Comparison of ENCODE assay signal across 8 cellular contexts in genomic region chr12:56315256-56315625, GRCh38. TPM values are rescaled to one million over a fixed set of nuclear protein-coding genes. Genes with fewer than 3 reads are reported as not detected.
DNase-seq lines count a peak whose midpoint lies in the region; ATAC-seq and TF ChIP-seq lines count a peak whose summit lies in the region.

No MANE protein-coding gene starts in this region.

- POLR2A ChIA-PET in MCF 10A (lab: Yijun Ruan, JAX): interaction anchor here (0.7 to 8.3 kb wide), 25 partner anchors 8 to 321 kb away, joined by 3 to 79 read pairs (median 6); partner anchors contain the start of genes ANKRD52, COQ10A, ESYT1 and GLS2

- peak in 11 of 14 donors; percentile 11 to 77 (median 63) for DNase-seq in C1 segment of cervical spinal cord (lab: John Stamatoyannopoulos, UW)
- no peak for DNase-seq in Jurkat, Clone E6-1 (ENCODE audit: low read depth, low spot score)
- DNase-seq in MCF 10A (ENCODE audit: unreplicated experiment): peak; percentile 12
- DNase-seq in left lobe of liver (ENCODE audit: low spot score): no peak
- peak; percentile 67 for DNase-seq in superior temporal gyrus (ENCODE audit: extremely low spot score)
- DNase-seq in stimulated activated CD4-positive, alpha-beta T cell treated with anti-CD3 and anti-CD28 coated beads, Interleukin-2, amount 100 ng/mL, for 24 hours: no peak

- TSS peak; percentile 59 for BruUV-seq in MCF 10A (replicated peaks; lab: Mats Ljungman, UMichigan)

- ATAC-seq in left lobe of liver (peak; percentile 4), HG03025 (IDR thresholded peaks at IDR 0.05; ENCODE audit: low FRiP score, unreplicated experiment) (no peak), GM18498 (IDR thresholded peaks at IDR 0.05; ENCODE audit: unreplicated experiment) (no peak)

- intact Hi-C loops in MCF 10A (cut with micrococcal nuclease): loop anchor here (1.0 kb wide), 1 partner anchor 149 kb away; no protein-coding TSS in a partner anchor

- TF ChIP-seq CTCF in MCF 10A (IDR thresholded peaks at IDR 0.05; ENCODE audit: unreplicated experiment): no peak

- no peaks in the 10 kb centered on the region for H3K9me3 Mint-ChIP-seq in MCF 10A (ENCODE audit: unreplicated experiment)

- H3K36me3 Mint-ChIP-seq in MCF 10A (ENCODE audit: insufficient read depth, unreplicated experiment): peaks cover 52% of the 10 kb centered on the region

- H3K4me3 Mint-ChIP-seq in MCF 10A (ENCODE audit: unreplicated experiment): peak overlapping the region; percentile 96

- peak overlapping the region; percentile 98 for H3K4me3 ChIP-seq in Jurkat, Clone E6-1 (ENCODE audit: low read length)

- no peaks in the 10 kb centered on the region for H3K4me1 Mint-ChIP-seq in MCF 10A (ENCODE audit: insufficient read depth, unreplicated experiment)

- no peaks in the 10 kb centered on the region for H3K27me3 Mint-ChIP-seq in MCF 10A (ENCODE audit: insufficient read depth, unreplicated experiment)

- H3K27ac Mint-ChIP-seq in MCF 10A (ENCODE audit: low read depth, unreplicated experiment): peak overlapping the region; percentile 98

- CTCF ChIA-PET in MCF 10A (lab: Yijun Ruan, JAX): interaction anchor here (0.6 to 1.8 kb wide), 4 partner anchors 14 to 262 kb away, joined by 3 to 15 read pairs (median 4); no protein-coding TSS in a partner anchor

RNA-seq across cellular contexts. Expression of gene CNPY2, which starts 0.5 kb away (rescaled TPM):
- polyA plus RNA-seq in Jurkat, Clone E6-1 (2012; ENCODE audit: insufficient read depth, insufficient read length): 172 TPM
- total RNA-seq in MCF 10A (2022) (169 and 210 TPM in 2 replicates), left lobe of liver (93.3 TPM)

RNA-seq across cellular contexts. Expression of gene CS, which starts 15.1 kb away (rescaled TPM):
- 225 TPM for polyA plus RNA-seq in Jurkat, Clone E6-1 (2012; ENCODE audit: insufficient read depth, insufficient read length)
- 213 and 257 TPM in 2 replicates for total RNA-seq in MCF 10A (2022)
- total RNA-seq in left lobe of liver: 67.4 TPM

RNA-seq across cellular contexts. Expression of gene PAN2, which starts 18.6 kb away (rescaled TPM):
- polyA plus RNA-seq in Jurkat, Clone E6-1 (2012; ENCODE audit: insufficient read depth, insufficient read length): 110 TPM
- 72.9 and 80.1 TPM in 2 replicates for total RNA-seq in MCF 10A (2022)
- total RNA-seq in left lobe of liver: 86.0 TPM

RNA-seq across cellular contexts. Expression of gene IL23A, which starts 23.4 kb away (rescaled TPM):
- 4.4 TPM for polyA plus RNA-seq in Jurkat, Clone E6-1 (2012; ENCODE audit: insufficient read depth, insufficient read length)
- total RNA-seq in MCF 10A (2022) (0.61 and 1.7 TPM in 2 replicates), left lobe of liver (0.43 TPM)

RNA-seq across cellular contexts. Expression of gene STAT2, which starts 44.7 kb away (rescaled TPM):
- polyA plus RNA-seq in Jurkat, Clone E6-1 (2012; ENCODE audit: insufficient read depth, insufficient read length): 30.6 TPM
- total RNA-seq in MCF 10A (2022) (61.2 and 101 TPM in 2 replicates), left lobe of liver (95.5 TPM)

Comparison
In these comparisons a context has a peak if more than half of its experiments do, and no peak if none do; other contexts are left out.
1. DNase-seq: peak in C1 segment of cervical spinal cord (11 of 14), MCF 10A (single experiment) and superior temporal gyrus (single experiment); none in Jurkat, Clone E6-1 (single experiment), left lobe of liver (single experiment) and stimulated activated CD4-positive, alpha-beta T cell treated with anti-CD3 and anti-CD28 coated beads, Interleukin-2, amount 100 ng/mL, for 24 hours (0 of 2).